9 cellular contexts compared by ENCODE assay signal in genomic region chr16:10827691-10828341, GRCh38. TPM values are rescaled to one million over a fixed set of nuclear protein-coding genes. Genes with fewer than 3 reads are reported as not detected.
DNase-seq lines count a peak whose midpoint lies in the region; ATAC-seq and TF ChIP-seq lines count a peak whose summit lies in the region.
"Had no signal": no experiment of that assay in that cellular context is flagged by ENCODE, and none has a peak within 500 bp of the region (broad histone marks: within the 10 kb centered on the region; RNA-seq: fewer than 3 reads in every experiment).

No MANE protein-coding gene starts in this region.

- no peak for TF ChIP-seq EP300 in suprapubic skin (IDR thresholded peaks at IDR 0.05)

- TF ChIP-seq POLR2A in suprapubic skin (IDR thresholded peaks at IDR 0.05): no peak

- no peaks in the 10 kb centered on the region for H3K9me3 ChIP-seq in lung (ENCODE audit: control insufficient read depth in 2 of 2, insufficient read depth in 1 of 2, low read length in 1 of 2)
- H3K9me3 ChIP-seq in suprapubic skin: no peaks in the 10 kb centered on the region

- peaks cover 4 to 13% of the 10 kb centered on the region in 2 donors for H3K4me1 ChIP-seq in lung (ENCODE audit: control insufficient read depth in 2 of 2, insufficient read depth in 2 of 2, low read length in 2 of 2)
- H3K4me1 ChIP-seq in suprapubic skin: peaks cover 39% of the 10 kb centered on the region

- WGBS in lung, 2 donors: 28 to 64% methylated on average over 11 of the region's 11 CpGs
- 29% methylated on average over 7 of the region's 11 CpGs for WGBS in suprapubic skin

- H3K27ac ChIP-seq in coronary artery (peak overlapping the region; percentile 90 to 98), lung (ENCODE audit: low read depth in 1 of 2, low read length in 1 of 2) (peak overlapping the region; percentile 75 to 98), suprapubic skin (peak overlapping the region; percentile 92)

- no peaks in the 10 kb centered on the region for H3K36me3 ChIP-seq in lung (ENCODE audit: control insufficient read depth in 2 of 2, insufficient read depth in 2 of 2, low read length in 2 of 2)
- H3K36me3 ChIP-seq in suprapubic skin: no peaks in the 10 kb centered on the region

- TF ChIP-seq CTCF in coronary artery (IDR thresholded peaks at IDR 0.05) (no peak), lung (IDR thresholded peaks at IDR 0.05; ENCODE audit: control extremely low read depth, extremely low read depth) (no peak), suprapubic skin (IDR thresholded peaks at IDR 0.05) (no peak)

- no peaks in the 10 kb centered on the region for H3K27me3 ChIP-seq in lung (ENCODE audit: control insufficient read depth, insufficient read depth)
- H3K27me3 ChIP-seq in suprapubic skin: no peaks in the 10 kb centered on the region

- H3K4me3 ChIP-seq in coronary artery: peak overlapping the region; percentile 56
- no peak overlapping the region for H3K4me3 ChIP-seq in lung
- H3K4me3 ChIP-seq in suprapubic skin: no peak overlapping the region

- DNase-seq in HS-5 (ENCODE audit: low read depth) (peak; percentile 30), coronary artery (ENCODE audit: low spot score) (peak; percentile 90), lung (ENCODE audit: low spot score) (peak; percentile 75), suprapubic skin (ENCODE audit: low spot score in 2 of 2) (peak; percentile 80 to 87), NCI-H510A treated with DMSO at 0.1 percent for 48 hours (lab: John Stamatoyannopoulos, UW) (no peak), cortex of kidney (lab: John Stamatoyannopoulos, UW) (no peak)
- no peak for DNase-seq in effector CD4-positive, alpha-beta T cell
- DNase-seq: activated CD4-positive, CD25-positive, alpha-beta regulatory T cell treated with anti-CD3 and anti-CD28 coated beads, Interleukin-2, amount 50 U/mL, for 72 hours had no signal

- ATAC-seq in lung (ENCODE audit: insufficient read depth, low FRiP score): peak; percentile 25
- ATAC-seq in GM21390 (IDR thresholded peaks at IDR 0.05; ENCODE audit: unreplicated experiment): no peak

RNA-seq across cellular contexts. Expression of gene TVP23A, which starts 9.2 kb away (rescaled TPM):
- total RNA-seq in lung (1 to 10 TPM in 1 of 2 donors, under 1 TPM in 1; 0.25 to 6.1 TPM), suprapubic skin (under 1 TPM in 1 of 4 donors, not detected in 3; 0.64 TPM)
- under 1 TPM; 0.22 to 0.25 TPM for polyA plus RNA-seq in lung

RNA-seq across cellular contexts. Expression of gene CIITA, which starts 49.2 kb away (rescaled TPM):
- 10 to 100 TPM; 24.1 to 59.6 TPM for total RNA-seq in lung
- polyA plus RNA-seq in lung: 10 to 100 TPM; 11.5 to 29.1 TPM
- 10 to 100 TPM in 2 of 4 donors, 1 to 10 TPM in 2; 9.7 to 35.2 (median 18.5) TPM for total RNA-seq in suprapubic skin

Comparison
In these comparisons a context has a peak if more than half of its experiments do, and no peak if none do; other contexts are left out.
1. DNase-seq: peak in HS-5 (single experiment), coronary artery (single experiment), lung (single experiment) and suprapubic skin (2 of 2); none in NCI-H510A treated with DMSO at 0.1 percent for 48 hours (single experiment), cortex of kidney (single experiment) and effector CD4-positive, alpha-beta T cell (single experiment).
2. Peak in every context shown above with its lines, with median percentiles within 50 percentile points of each other: H3K27ac ChIP-seq.